ENCODE assay signal across 1 cellular context in genomic region chr4:98143001-98143899, GRCh38.
TF ChIP-seq lines count a peak whose summit lies in the region.

Gene STPG2, minus strand, starts transcription at chr4:98143476.

TF ChIP-seq in HEK293, 187 proteins besides CTCF, POLR2A, EP300 and RAD21 (continued from another document and continues in another):
- TF ChIP-seq REST (tag by site-specific recombination; IDR thresholded peaks at IDR 0.05) (0 out of 2 replicates have a peak, but pooled peaks have one; percentile 11), KLF1 (tag by site-specific recombination; IDR thresholded peaks at IDR 0.05) (peak; percentile 69; the same call in 1 of the 2 replicates), ZBTB21 (tag by site-specific recombination; IDR thresholded peaks at IDR 0.05) (no peak), WT1 (tag by site-specific recombination; IDR thresholded peaks at IDR 0.05) (no peak), ZNF48 (tag by site-specific recombination; IDR thresholded peaks at IDR 0.05) (no peak), ZNF239 (tag by site-specific recombination; IDR thresholded peaks at IDR 0.05) (no peak), ZNF624 (tag by site-specific recombination; IDR thresholded peaks at IDR 0.05) (no peak), ZNF585B (tag by site-specific recombination; IDR thresholded peaks at IDR 0.05) (no peak), ZNF626 (tag by site-specific recombination; IDR thresholded peaks at IDR 0.05) (no peak), ZNF610 (tag by site-specific recombination; IDR thresholded peaks at IDR 0.05; ENCODE audit: borderline replicate concordance) (0 out of 2 replicates have a peak, but pooled peaks have one; percentile 15), MZF1 (tag by site-specific recombination; IDR thresholded peaks at IDR 0.05; ENCODE audit: borderline replicate concordance) (no peak), ZNF416 (tag by site-specific recombination; IDR thresholded peaks at IDR 0.05) (no peak), IKZF3 (tag by site-specific recombination; IDR thresholded peaks at IDR 0.05) (no peak), ZNF792 (tag by site-specific recombination; IDR thresholded peaks at IDR 0.05) (no peak), ZSCAN18 (tag by site-specific recombination; IDR thresholded peaks at IDR 0.05) (no peak), KLF9 (tag by site-specific recombination; IDR thresholded peaks at IDR 0.05; ENCODE audit: low read depth) (peak; percentile 60; the same call in 1 of the 2 replicates), KLF8 (tag by site-specific recombination; IDR thresholded peaks at IDR 0.05) (peak; percentile 68), ZNF785 (tag by site-specific recombination; IDR thresholded peaks at IDR 0.05) (no peak), ZFP37 (tag by site-specific recombination; IDR thresholded peaks at IDR 0.05) (no peak), ZNF19 (tag by site-specific recombination; IDR thresholded peaks at IDR 0.05; ENCODE audit: low read depth) (no peak), PRDM6 (tag by site-specific recombination; IDR thresholded peaks at IDR 0.05) (no peak), ZNF423 (tag by site-specific recombination; IDR thresholded peaks at IDR 0.05) (peak; percentile 88; the same call in 1 of the 2 replicates), ZNF302 (tag by site-specific recombination; IDR thresholded peaks at IDR 0.05; ENCODE audit: low read depth) (no peak), ZNF530 (tag by site-specific recombination; IDR thresholded peaks at IDR 0.05; ENCODE audit: low read depth) (no peak), ZNF701 (tag by site-specific recombination; IDR thresholded peaks at IDR 0.05) (no peak), SP2 (tag by site-specific recombination; IDR thresholded peaks at IDR 0.05) (peak; percentile 86), ZXDB (tag by site-specific recombination; IDR thresholded peaks at IDR 0.05) (0 out of 2 replicates have a peak, but pooled peaks have one; percentile 13), ZNF660 (tag by site-specific recombination; IDR thresholded peaks at IDR 0.05) (peak; percentile 34; the same call in 1 of the 2 replicates), ZNF114 (tag by site-specific recombination; IDR thresholded peaks at IDR 0.05) (no peak), ZIC2 (tag by site-specific recombination; IDR thresholded peaks at IDR 0.05) (no peak), ZNF280D (tag by site-specific recombination; IDR thresholded peaks at IDR 0.05) (no peak), SP3 (tag by site-specific recombination; IDR thresholded peaks at IDR 0.05) (peak; percentile 84), GLIS2 (tag by site-specific recombination; IDR thresholded peaks at IDR 0.05) (no peak), ZNF169 (tag by site-specific recombination; IDR thresholded peaks at IDR 0.05) (no peak), HOXC10 (CRISPR knock-in tag; IDR thresholded peaks at IDR 0.05) (no peak), ZNF2 (tag by site-specific recombination; IDR thresholded peaks at IDR 0.05) (no peak), PBX3 (CRISPR knock-in tag; IDR thresholded peaks at IDR 0.05) (0 out of 2 replicates have a peak, but pooled peaks have one; percentile 31), ZBTB44 (tag by site-specific recombination; IDR thresholded peaks at IDR 0.05) (no peak), ZNF830 (tag by site-specific recombination; IDR thresholded peaks at IDR 0.05; ENCODE audit: low read depth) (no peak), SETDB1 (IDR thresholded peaks at IDR 0.05; ENCODE audit: insufficient read length, low read length) (no peak), TRIM28 (IDR thresholded peaks at IDR 0.05; ENCODE audit: borderline replicate concordance, low read length) (0 out of 2 replicates have a peak, but pooled peaks have one; percentile 52), ZNF335 (tag by site-specific recombination; conservative IDR thresholded peaks at IDR 0.05) (peak; percentile 52), ZNF16 (tag by site-specific recombination; IDR thresholded peaks at IDR 0.05; ENCODE audit: low read depth) (no peak), ZNF184 (tag by site-specific recombination; IDR thresholded peaks at IDR 0.05) (no peak), ZNF398 (tag by site-specific recombination; IDR thresholded peaks at IDR 0.05) (no peak), ZNF548 (tag by site-specific recombination; IDR thresholded peaks at IDR 0.05) (no peak), ZNF362 (tag by site-specific recombination; IDR thresholded peaks at IDR 0.05) (no peak), KLF16 (tag by site-specific recombination; IDR thresholded peaks at IDR 0.05) (no peak), ZNF621 (tag by site-specific recombination; IDR thresholded peaks at IDR 0.05) (no peak), ZNF521 (tag by site-specific recombination; IDR thresholded peaks at IDR 0.05) (no peak), ZNF580 (tag by site-specific recombination; IDR thresholded peaks at IDR 0.05) (0 out of 2 replicates have a peak, but pooled peaks have one; percentile 12), ZNF670 (tag by site-specific recombination; IDR thresholded peaks at IDR 0.05; ENCODE audit: low read depth) (no peak), ZNF341 (tag by site-specific recombination; IDR thresholded peaks at IDR 0.05; ENCODE audit: low read depth) (peak; percentile 31; the same call in 1 of the 2 replicates)
